Comparison of ENCODE assay signal across 9 cellular contexts in genomic region chr7:79452495-79453265, GRCh38. TPM values are rescaled to one million over a fixed set of nuclear protein-coding genes. Genes with fewer than 3 reads are reported as not detected.
A peak's percentile ranks its signal among the peaks of the same experiment; 100 is the strongest.
DNase-seq lines count a peak whose midpoint lies in the region; FAIRE-seq and TF ChIP-seq lines count a peak whose summit lies in the region.
"Had no signal": no experiment of that assay in that cellular context is flagged by ENCODE, and none has a peak within 500 bp of the region (broad histone marks: within the 10 kb centered on the region; RNA-seq: fewer than 3 reads in every experiment).

No MANE protein-coding gene starts in this region.

- WGBS in mesenchymal stem cell = 1% methylated on average over 37 of the region's 37 CpGs
- WGBS in small intestine, 3 donors = 2 to 5% (median 4%) methylated on average over 36 to 37 of the region's 37 CpGs

- dilution Hi-C loops in endothelial cell of umbilical vein (cut with MboI; ENCODE audit: extremely low pct_ligation_motif_present, low sequenced_read_pairs) = no loop called here

- intact Hi-C loops in endothelial cell of umbilical vein (cut with micrococcal nuclease) = loop anchor here (1.0 to 5.0 kb wide), 2 partner anchors 169 to 565 kb away; no protein-coding TSS in a partner anchor
- intact Hi-C loops in activated T-helper 2 cell treated with anti-CD3 and anti-CD28 coated beads, Interferon-gamma antibody, Interleukin-2, Interleukin-4, amounts not matched to agents 10 μg/mL and 5 μg/mL and 100 μg/mL, durations not matched to agents 14 hours and 24 hours and 36 hours (cut with micrococcal nuclease) = no loop called here

- H3K79me1 ChIP-seq in mesenchymal stem cell (replicated peaks; ENCODE audit: low read length, poor library complexity, severe bottlenecking) = peaks cover 23% of the 10 kb centered on the region

- peak overlapping the region; percentile 89 to 95 for H3K4ac ChIP-seq in mesenchymal stem cell (ENCODE audit: low read depth in 1 of 2, low read length in 2 of 2)

- peak overlapping the region; percentile 94 for H2AFZ ChIP-seq in endothelial cell of umbilical vein (ENCODE audit: low read depth, low read length)
- peak overlapping the region; percentile 44 for H2AFZ ChIP-seq in mesenchymal stem cell (ENCODE audit: low read depth, low read length)

- no peak for TF ChIP-seq POLR2A in endothelial cell of umbilical vein (IDR thresholded peaks at IDR 0.05; ENCODE audit: low read depth, low read length)

- POLR2A ChIA-PET in BJ (lab: Charles Lee) (no interaction called here), endothelial cell of umbilical vein (lab: Charles Lee) (interaction anchor here (0.6 to 0.7 kb wide), 4 partner anchors 19 to 1976 kb away, joined by 3 to 5 read pairs (median 4); no protein-coding TSS in a partner anchor)

- peaks cover 5% of the 10 kb centered on the region for H3K4me1 Mint-ChIP-seq in type B pancreatic cell (ENCODE audit: unreplicated experiment)
- no peaks in the 10 kb centered on the region for H3K4me1 Mint-ChIP-seq in activated T-helper 2 cell treated with anti-CD3 and anti-CD28 coated beads, Interferon-gamma antibody, Interleukin-2, Interleukin-4, amounts not matched to agents 10 μg/mL and 5 μg/mL and 100 μg/mL, durations not matched to agents 14 hours and 24 hours and 36 hours (ENCODE audit: low read depth)

- no peaks in the 10 kb centered on the region for H3K9me1 ChIP-seq in endothelial cell of umbilical vein (replicated peaks; ENCODE audit: control insufficient read depth, extremely low read depth, insufficient read depth, low read length)

- H3K4me3 ChIP-seq in BJ (ENCODE audit: low read depth, low read length) (peak overlapping the region; percentile 70), endothelial cell of umbilical vein (replicated peaks in 1 of 3; ENCODE audit: insufficient read depth in 1 of 3, low read depth in 1 of 3, low read length in 3 of 3) (peak overlapping the region; percentile 78 to 84 (median 82)), mesenchymal stem cell (ENCODE audit: insufficient read depth in 1 of 2, low read depth in 1 of 2, low read length in 2 of 2) (peak overlapping the region; percentile 87 to 92), small intestine (ENCODE audit: low read depth in 1 of 2, low read length in 2 of 2) (peak overlapping the region in 1 of 2 donors; percentile 0)

- FAIRE-seq in endothelial cell of umbilical vein (lab: Jason Lieb, UNC) (no peak), small intestine (lab: Jason Lieb, UNC) (no peak)

- H3K27me3 ChIP-seq in BJ (ENCODE audit: control insufficient read depth, insufficient read depth, low read length) (no peaks in the 10 kb centered on the region), endothelial cell of umbilical vein (ENCODE audit: control insufficient read depth in 2 of 2, insufficient read depth in 2 of 2, low read length in 2 of 2) (no peaks in the 10 kb centered on the region), mesenchymal stem cell (ENCODE audit: control insufficient read depth in 1 of 2, insufficient read depth in 1 of 2, low read length in 2 of 2) (no peaks in the 10 kb centered on the region), small intestine (ENCODE audit: control insufficient read depth in 2 of 2, insufficient read depth in 2 of 2, low read length in 2 of 2) (peaks cover 9 to 15% of the 10 kb centered on the region in 2 donors)

- no peak overlapping the region for H2AK5ac ChIP-seq in mesenchymal stem cell (ENCODE audit: low read length, severe bottlenecking)

- TSS peak; percentile 15 for BruUV-seq in endothelial cell of umbilical vein (replicated peaks; lab: Mats Ljungman, UMichigan)

- peak overlapping the region; percentile 96 for H3K4me3 Mint-ChIP-seq in type B pancreatic cell
- H3K4me3 Mint-ChIP-seq in activated T-helper 2 cell treated with anti-CD3 and anti-CD28 coated beads, Interferon-gamma antibody, Interleukin-2, Interleukin-4, amounts not matched to agents 10 μg/mL and 5 μg/mL and 100 μg/mL, durations not matched to agents 14 hours and 24 hours and 36 hours (ENCODE audit: low read depth) = no peak overlapping the region

- H3K27ac ChIP-seq in endothelial cell of umbilical vein (ENCODE audit: insufficient read depth, low read depth, low read length) (peak overlapping the region; percentile 78), mesenchymal stem cell (ENCODE audit: low read length, poor library complexity, severe bottlenecking) (peak overlapping the region; percentile 65), small intestine (ENCODE audit: low read depth in 1 of 2, low read length in 1 of 2) (peak overlapping the region in 1 of 2 donors; percentile 82)

- peak overlapping the region; percentile 38 to 61 for H2BK12ac ChIP-seq in mesenchymal stem cell (ENCODE audit: low read length in 2 of 2)

- H4K91ac ChIP-seq in mesenchymal stem cell (ENCODE audit: low read length) = peak overlapping the region; percentile 93

- no peak for TF ChIP-seq CTCF in BJ (IDR thresholded peaks at IDR 0.05; ENCODE audit: insufficient read depth, low read depth, low read length)
- no peak for TF ChIP-seq CTCF in endothelial cell of umbilical vein (IDR thresholded peaks at IDR 0.05; ENCODE audit: extremely low read depth in 1 of 2, insufficient read depth in 1 of 2, low read depth in 1 of 2, low read length in 2 of 2)
- TF ChIP-seq CTCF in type B pancreatic cell (conservative IDR thresholded peaks at IDR 0.05) = no peak

- peak overlapping the region; percentile 5 to 98 for H3K23ac ChIP-seq in mesenchymal stem cell (ENCODE audit: low read length in 2 of 2)

- DNase-seq in BJ (ENCODE audit: low read depth) (no peak), NCI-H2227 treated with DMSO at 0.1 percent for 48 hours (lab: John Stamatoyannopoulos, UW) (peak; percentile 35), endothelial cell of umbilical vein (ENCODE audit: low read depth, low spot score) (peak; percentile 52), mesenchymal stem cell (peak; percentile 60), type B pancreatic cell (ENCODE audit: extremely low spot score, unreplicated experiment) (peak; percentile 66), UCSD-AML1 (lab: John Stamatoyannopoulos, UW; ENCODE audit: unreplicated experiment) (no peak), small intestine (no peak)
- no peak for DNase-seq in activated T-helper 2 cell treated with anti-CD3 and anti-CD28 coated beads, Interferon-gamma antibody, Interleukin-2, Interleukin-4, amounts not matched to agents 10 μg/mL and 5 μg/mL and 100 μg/mL, durations not matched to agents 14 hours and 24 hours and 36 hours (ENCODE audit: low spot score)

- peak overlapping the region; percentile 89 for H3K4me2 ChIP-seq in endothelial cell of umbilical vein (ENCODE audit: insufficient read depth, low read length)
- peak overlapping the region; percentile 100 for H3K4me2 ChIP-seq in mesenchymal stem cell (ENCODE audit: low read length, poor library complexity, severe bottlenecking)

- CTCF ChIA-PET in BJ (lab: Yijun Ruan, JAX) = interaction anchor here (1.1 to 2.2 kb wide), 3 partner anchors 10 to 154 kb away, joined by 5 to 6 read pairs (median 5); no protein-coding TSS in a partner anchor
- CTCF ChIA-PET in endothelial cell of umbilical vein (lab: Charles Lee) = interaction anchor here (0.7 to 3.7 kb wide), 6 partner anchors 10 to 939 kb away, joined by 3 to 33 read pairs (median 4); no protein-coding TSS in a partner anchor

- H3K9ac ChIP-seq in endothelial cell of umbilical vein (replicated peaks; ENCODE audit: extremely low read depth, insufficient read depth, low read length) = peak overlapping the region; percentile 92
- peak overlapping the region; percentile 100 for H3K9ac ChIP-seq in mesenchymal stem cell (ENCODE audit: low read length)

- H3K18ac ChIP-seq in mesenchymal stem cell (ENCODE audit: low read depth in 1 of 2, low read length in 2 of 2) = peak overlapping the region; percentile 95 to 99

- peak overlapping the region; percentile 91 for H2BK120ac ChIP-seq in mesenchymal stem cell (ENCODE audit: low read depth, low read length)

- peak overlapping the region; percentile 89 for H3K27ac Mint-ChIP-seq in type B pancreatic cell
- no peak overlapping the region for H3K27ac Mint-ChIP-seq in activated T-helper 2 cell treated with anti-CD3 and anti-CD28 coated beads, Interferon-gamma antibody, Interleukin-2, Interleukin-4, amounts not matched to agents 10 μg/mL and 5 μg/mL and 100 μg/mL, durations not matched to agents 14 hours and 24 hours and 36 hours
- H3K27ac Mint-ChIP-seq: activated naive CD4-positive, alpha-beta T cell treated with anti-CD3 and anti-CD28 coated beads, Interleukin-2, amount 50 U/mL, for 24 hours had no signal

- peak overlapping the region; percentile 96 for H2BK15ac ChIP-seq in mesenchymal stem cell (ENCODE audit: low read depth, poor library complexity, severe bottlenecking)

- peaks cover 2% of the 10 kb centered on the region for H3K36me3 Mint-ChIP-seq in type B pancreatic cell
- H3K36me3 Mint-ChIP-seq in activated T-helper 2 cell treated with anti-CD3 and anti-CD28 coated beads, Interferon-gamma antibody, Interleukin-2, Interleukin-4, amounts not matched to agents 10 μg/mL and 5 μg/mL and 100 μg/mL, durations not matched to agents 14 hours and 24 hours and 36 hours (ENCODE audit: low read depth) = no peaks in the 10 kb centered on the region
- H3K36me3 Mint-ChIP-seq: activated naive CD4-positive, alpha-beta T cell treated with anti-CD3 and anti-CD28 coated beads, Interleukin-2, amount 50 U/mL, for 24 hours had no signal

- H3K27me3 Mint-ChIP-seq in type B pancreatic cell = peaks cover 27% of the 10 kb centered on the region
- peaks cover 46% of the 10 kb centered on the region for H3K27me3 Mint-ChIP-seq in activated T-helper 2 cell treated with anti-CD3 and anti-CD28 coated beads, Interferon-gamma antibody, Interleukin-2, Interleukin-4, amounts not matched to agents 10 μg/mL and 5 μg/mL and 100 μg/mL, durations not matched to agents 14 hours and 24 hours and 36 hours (ENCODE audit: low read depth)

- no peaks in the 10 kb centered on the region for H3K9me3 Mint-ChIP-seq in type B pancreatic cell
- H3K9me3 Mint-ChIP-seq in activated T-helper 2 cell treated with anti-CD3 and anti-CD28 coated beads, Interferon-gamma antibody, Interleukin-2, Interleukin-4, amounts not matched to agents 10 μg/mL and 5 μg/mL and 100 μg/mL, durations not matched to agents 14 hours and 24 hours and 36 hours = no peaks in the 10 kb centered on the region
- H3K9me3 Mint-ChIP-seq: activated naive CD4-positive, alpha-beta T cell treated with anti-CD3 and anti-CD28 coated beads, Interleukin-2, amount 50 U/mL, for 24 hours had no signal

- no peak overlapping the region for H2BK5ac ChIP-seq in mesenchymal stem cell (ENCODE audit: low read depth, low read length, poor library complexity, severe bottlenecking)

- H3K36me3 ChIP-seq in BJ (ENCODE audit: control insufficient read depth, insufficient read depth, low read length) (no peaks in the 10 kb centered on the region; the same call in 1 of the 2 replicates), endothelial cell of umbilical vein (ENCODE audit: control insufficient read depth in 2 of 2, extremely low read depth in 1 of 2, insufficient read depth in 2 of 2, low read length in 2 of 2) (peaks cover 0 to 5% of the 10 kb centered on the region in 2 experiments), mesenchymal stem cell (ENCODE audit: control insufficient read depth in 1 of 2, insufficient read depth in 2 of 2, low read depth in 1 of 2, low read length in 2 of 2) (peaks cover 0 to 12% of the 10 kb centered on the region in 2 experiments), small intestine (ENCODE audit: control insufficient read depth in 2 of 2, insufficient read depth in 2 of 2, low read length in 2 of 2) (no peaks in the 10 kb centered on the region)

- H3K14ac ChIP-seq in mesenchymal stem cell (ENCODE audit: low read length in 2 of 2) = peak overlapping the region in 1 of 2 experiments; percentile 89

- no peaks in the 10 kb centered on the region for H4K20me1 ChIP-seq in endothelial cell of umbilical vein (replicated peaks; ENCODE audit: control insufficient read depth, extremely low read depth, insufficient read depth, low read length)

- H4K8ac ChIP-seq in mesenchymal stem cell (ENCODE audit: low read length) = peak overlapping the region; percentile 97

- H3K4me1 ChIP-seq in endothelial cell of umbilical vein (ENCODE audit: control insufficient read depth, extremely low read depth, insufficient read depth, low read length) (peaks cover 19% of the 10 kb centered on the region), mesenchymal stem cell (ENCODE audit: control insufficient read depth, insufficient read depth, low read depth, low read length) (peaks cover 4% of the 10 kb centered on the region), small intestine (ENCODE audit: control insufficient read depth in 2 of 2, insufficient read depth in 1 of 2, low read depth in 1 of 2, low read length in 1 of 2) (no peaks in the 10 kb centered on the region)

- peaks cover 12% of the 10 kb centered on the region for H3K79me2 ChIP-seq in endothelial cell of umbilical vein (ENCODE audit: control insufficient read depth, insufficient read depth, low read length)

- no peaks in the 10 kb centered on the region for H3K9me3 ChIP-seq in endothelial cell of umbilical vein (replicated peaks; ENCODE audit: control insufficient read depth, insufficient read depth, low read length)
- H3K9me3 ChIP-seq in mesenchymal stem cell (ENCODE audit: control insufficient read depth, low read length) = no peaks in the 10 kb centered on the region
- no peaks in the 10 kb centered on the region for H3K9me3 ChIP-seq in small intestine (ENCODE audit: control insufficient read depth, low read depth)

RNA-seq across cellular contexts. Expression of gene MAGI2, which starts 0.8 kb away (rescaled TPM):
- 0.81 and 1.2 TPM in 2 replicates for polyA plus RNA-seq in BJ (2011; rRNA removed)
- 14.6 and 16.5 TPM in 2 replicates for polyA minus RNA-seq in BJ (2011; rRNA and poly(A)+ RNA removed)
- total RNA-seq in endothelial cell of umbilical vein = 5.8 and 6.0 TPM in 2 replicates
- 0.28 and 0.32 TPM in 2 replicates for polyA plus RNA-seq in endothelial cell of umbilical vein
- 0.24 and 0.36 TPM in 2 replicates for polyA plus RNA-seq in endothelial cell of umbilical vein (2011; cell fraction: cytosol; rRNA removed)
- 3.5 and 4.8 TPM in 2 replicates for polyA plus RNA-seq in endothelial cell of umbilical vein (2011; cell fraction: nucleus; rRNA removed)
- 0.76 and 0.80 TPM in 2 replicates for polyA plus RNA-seq in endothelial cell of umbilical vein (2012)
- 7.5 and 9.1 TPM in 2 replicates for polyA minus RNA-seq in endothelial cell of umbilical vein
- polyA minus RNA-seq in endothelial cell of umbilical vein (2011; cell fraction: cytosol; rRNA and poly(A)+ RNA removed) = not detected
- polyA minus RNA-seq in endothelial cell of umbilical vein (2011; cell fraction: nucleus; rRNA and poly(A)+ RNA removed) = 51.2 and 51.8 TPM in 2 replicates
- 4.1 TPM for polyA plus RNA-seq in mesenchymal stem cell (2013, experiment 1 of 2)
- 3.9 TPM for polyA plus RNA-seq in mesenchymal stem cell (2013, experiment 2 of 2)
- 5.7 and 13.3 TPM in 2 replicates for total RNA-seq in type B pancreatic cell (ENCODE audit: low replicate concordance)
- 0.11 and 0.21 TPM in 2 replicates for total RNA-seq in activated T-helper 2 cell treated with anti-CD3 and anti-CD28 coated beads, Interferon-gamma antibody, Interleukin-2, Interleukin-4, amounts not matched to agents 10 μg/mL and 5 μg/mL and 100 μg/mL, durations not matched to agents 14 hours and 24 hours and 36 hours
- polyA plus RNA-seq in small intestine = 1 to 10 TPM in 2 of 3 donors, under 1 TPM in 1; 0.22 to 1.9 (median 1.1) TPM

Comparison
In these comparisons a context has a peak if more than half of its experiments do, and no peak if none do; other contexts are left out.
1. DNase-seq: peak in NCI-H2227 treated with DMSO at 0.1 percent for 48 hours (single experiment), endothelial cell of umbilical vein (single experiment), mesenchymal stem cell (single experiment) and type B pancreatic cell (single experiment); none in BJ (single experiment), activated T-helper 2 cell treated with anti-CD3 and anti-CD28 coated beads, Interferon-gamma antibody, Interleukin-2, Interleukin-4, amounts not matched to agents 10 μg/mL and 5 μg/mL and 100 μg/mL, durations not matched to agents 14 hours and 24 hours and 36 hours (single experiment), UCSD-AML1 (single experiment) and small intestine (single experiment).